ENCODE assay signal across 12 cellular contexts in the genomic region with DNA sequence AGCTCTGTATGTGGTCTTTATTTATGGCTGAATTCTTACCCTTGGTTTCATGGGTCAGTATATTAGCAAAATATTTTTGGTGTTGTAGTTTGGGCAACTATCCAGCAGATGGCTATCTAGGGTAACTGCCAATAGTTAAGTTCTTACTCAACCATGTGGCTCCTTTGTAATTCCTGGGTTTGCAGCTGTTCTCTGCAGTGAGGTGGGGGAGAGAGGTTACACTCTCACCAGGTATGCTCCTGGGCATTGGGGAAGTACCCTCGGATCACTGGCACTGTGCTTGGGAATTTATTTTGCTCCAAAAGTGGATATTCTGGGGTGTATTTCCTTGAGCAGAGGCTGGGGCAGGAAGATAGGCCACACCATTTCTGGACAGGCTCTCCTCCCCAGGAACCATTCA.
DNase-seq lines count a peak whose midpoint lies in the region; ATAC-seq, FAIRE-seq and TF ChIP-seq lines count a peak whose summit lies in the region.
"Had no signal": no experiment of that assay in that cellular context is flagged by ENCODE, and none has a peak within 500 bp of the region (broad histone marks: within the 10 kb centered on the region; RNA-seq: fewer than 3 reads in every experiment).

No MANE protein-coding gene starts in this region.

- no peaks in the 10 kb centered on the region for H4K20me1 ChIP-seq in SU-DHL-6 (ENCODE audit: low read depth, low read length)

- TF ChIP-seq EP300 in Ishikawa (IDR thresholded peaks at IDR 0.05; ENCODE audit: borderline replicate concordance): no peak

- peak; percentile 53 for DNase-seq in islet precursor cell
- no peak for DNase-seq in pancreas
- DNase-seq in DMS79 treated with DMSO at 0.1 percent for 48 hours (lab: John Stamatoyannopoulos, UW): no peak
- no peak for DNase-seq in germinal center (ENCODE audit: low spot score)
- DNase-seq: activated naive CD8-positive, alpha-beta T cell treated with anti-CD3 and anti-CD28 coated beads, Interleukin-2, amount 10 ng/mL, durations not matched to agents 7 days and 5 days; head of caudate nucleus; NCI-H1105 had no signal

- H3K9me2 ChIP-seq in SU-DHL-6 (replicated peaks; ENCODE audit: insufficient read depth, low read length): no peaks in the 10 kb centered on the region

- TF ChIP-seq CTCF in GM12873 (IDR thresholded peaks at IDR 0.05; ENCODE audit: insufficient read depth, low read depth, low read length, missing control alignments): peak; percentile 53
- peak; percentile 41 for TF ChIP-seq CTCF in SU-DHL-6 (IDR thresholded peaks at IDR 0.05; ENCODE audit: insufficient read depth, low read length, poor library complexity, severe bottlenecking)
- TF ChIP-seq CTCF in pancreas (IDR thresholded peaks at IDR 0.05): no peak

- H3K4me3 ChIP-seq in SU-DHL-6 (ENCODE audit: insufficient read depth, low read length, poor library complexity, severe bottlenecking) (no peak overlapping the region), pancreas (no peak overlapping the region)

- no peaks in the 10 kb centered on the region for H3K36me3 ChIP-seq in SU-DHL-6 (ENCODE audit: low read length)
- no peaks in the 10 kb centered on the region for H3K36me3 ChIP-seq in pancreas

- H3K4me2 ChIP-seq in SU-DHL-6 (ENCODE audit: low read depth, low read length, poor library complexity, severe bottlenecking): no peak overlapping the region

- no peak overlapping the region for H3K9ac ChIP-seq in SU-DHL-6 (ENCODE audit: low read length)

- H3K9me3 ChIP-seq in SU-DHL-6 (ENCODE audit: insufficient read depth, low read length) (no peaks in the 10 kb centered on the region), pancreas (no peaks in the 10 kb centered on the region)

- WGBS in pancreas, 2 donors: 53 to 69% methylated on average over 1 of the region's 1 CpG

- ATAC-seq in pancreas (no peak), HG02763 (IDR thresholded peaks at IDR 0.05; ENCODE audit: unreplicated experiment) (no peak)

- H3K27me3 ChIP-seq in SU-DHL-6 (ENCODE audit: low read length) (no peaks in the 10 kb centered on the region), pancreas (no peaks in the 10 kb centered on the region)

- H3F3A ChIP-seq in SU-DHL-6 (ENCODE audit: insufficient read depth): no peaks in the 10 kb centered on the region

- H3K4me1 ChIP-seq in pancreas: no peaks in the 10 kb centered on the region

- peak overlapping the region; percentile 96 for H2AFZ ChIP-seq in SU-DHL-6 (ENCODE audit: low read depth, low read length, severe bottlenecking)

- no peak for FAIRE-seq in pancreas (lab: Jason Lieb, UNC)
- FAIRE-seq: TTC549 had no signal

- H3K27ac ChIP-seq in SU-DHL-6 (ENCODE audit: low read depth, low read length) (no peak overlapping the region), pancreas (no peak overlapping the region)

- TF ChIP-seq RAD21 in Ishikawa (IDR thresholded peaks at IDR 0.05; ENCODE audit: low read depth): peak; percentile 16; the same call in 1 of the 2 replicates

- H3K79me2 ChIP-seq in SU-DHL-6 (ENCODE audit: insufficient read depth, low read length): no peaks in the 10 kb centered on the region

- intact Hi-C loops in pancreas (cut with DNase I): no loop called here

TF ChIP-seq in Ishikawa, 13 proteins besides CTCF, POLR2A, EP300 and RAD21:
- no peak for TF ChIP-seq EGR1 (IDR thresholded peaks at IDR 0.05)

Comparison
In these comparisons a context has a peak if more than half of its experiments do, and no peak if none do; other contexts are left out.
1. CTCF ChIP-seq: peak in GM12873 (single experiment) and SU-DHL-6 (single experiment); none in pancreas (0 of 4).